ENCODE assay signal across 21 cellular contexts in the genomic region with DNA sequence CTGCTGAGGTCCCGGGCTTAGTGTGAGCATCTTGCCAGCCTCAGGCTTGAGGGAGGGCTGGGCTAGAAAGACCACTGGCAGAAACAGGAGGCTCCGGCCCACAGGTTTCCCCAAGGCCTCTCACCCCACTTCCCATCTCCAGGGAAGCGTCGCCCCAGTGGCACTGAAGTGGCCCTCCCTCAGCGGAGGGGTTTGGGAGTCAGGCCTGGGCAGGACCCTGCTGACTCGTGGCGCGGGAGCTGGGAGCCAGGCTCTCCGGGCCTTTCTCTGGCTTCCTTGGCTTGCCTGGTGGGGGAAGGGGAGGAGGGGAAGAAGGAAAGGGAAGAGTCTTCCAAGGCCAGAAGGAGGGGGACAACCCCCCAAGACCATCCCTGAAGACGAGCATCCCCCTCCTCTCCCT. TPM values are rescaled to one million over a fixed set of nuclear protein-coding genes. Genes with fewer than 3 reads are reported as not detected.
"Had no signal": no experiment of that assay in that cellular context is flagged by ENCODE, and none has a peak within 500 bp of the region (broad histone marks: within the 10 kb centered on the region; RNA-seq: fewer than 3 reads in every experiment).

No MANE protein-coding gene starts in this region.

- H3K27me3 ChIP-seq: adrenal gland had no signal

- DNase-seq: activated CD4-positive, alpha-beta T cell treated with anti-CD3 and anti-CD28 coated beads for 1 hour; activated CD4-positive, alpha-beta T cell treated with anti-CD3 and anti-CD28 coated beads, Interleukin-2, amount 10 ng/mL, durations not matched to agents 24 days and 14 days; activated CD4-positive, alpha-beta T cell treated with anti-CD3 and anti-CD28 coated beads, Interleukin-2, amount 50 U/mL, for 48 hours; activated CD8-positive, alpha-beta memory T cell treated with anti-CD3 and anti-CD28 coated beads for 24 hours; activated gamma-delta T cell treated with Interleukin-2 at 50 U/mL for 16 hours; activated naive CD4-positive, alpha-beta T cell treated with anti-CD3 and anti-CD28 coated beads, Interleukin-2, amount 50 U/mL, for 16 hours; activated naive CD8-positive, alpha-beta T cell treated with anti-CD3 and anti-CD28 coated beads, Interleukin-2, amount 10 ng/mL, durations not matched to agents 7 days and 5 days; activated T-cell treated with anti-CD3 and anti-CD28 coated beads, Interleukin-2, amount 50 U/mL, for 72 hours; adrenal gland; anterior cingulate cortex; caudate nucleus; NCI-H1436 treated with DMSO at 0.1 percent for 48 hours; NCI-H187; NCI-H2081; NCI-H510A treated with DMSO at 0.1 percent for 48 hours; NCI-H69; SIG-M5; T-helper 17 cell; T-helper 9 cell had no signal

- H3K4me3 Mint-ChIP-seq: activated CD4-positive, alpha-beta T cell treated with anti-CD3 and anti-CD28 coated beads, Interleukin-2, amount 10 ng/mL, durations not matched to agents 24 days and 14 days; activated naive CD8-positive, alpha-beta T cell treated with anti-CD3 and anti-CD28 coated beads, Interleukin-2, amount 10 ng/mL, durations not matched to agents 7 days and 5 days; activated T-cell treated with anti-CD3 and anti-CD28 coated beads, Interleukin-2, amount 50 U/mL, for 72 hours; T-helper 17 cell; WTC11 had no signal

- H3K27ac Mint-ChIP-seq: activated CD4-positive, alpha-beta T cell treated with anti-CD3 and anti-CD28 coated beads, Interleukin-2, amount 10 ng/mL, durations not matched to agents 24 days and 14 days; activated naive CD8-positive, alpha-beta T cell treated with anti-CD3 and anti-CD28 coated beads, Interleukin-2, amount 10 ng/mL, durations not matched to agents 7 days and 5 days; activated T-cell treated with anti-CD3 and anti-CD28 coated beads, Interleukin-2, amount 50 U/mL, for 72 hours; activated T-helper 2 cell treated with anti-CD3 and anti-CD28 coated beads, Interferon-gamma antibody, Interleukin-2, Interleukin-4, amounts not matched to agents 10 μg/mL and 5 μg/mL and 100 μg/mL, durations not matched to agents 14 hours and 24 hours and 36 hours; T-helper 17 cell; WTC11 had no signal

- H3K9me3 ChIP-seq: adrenal gland had no signal

- H3K27ac ChIP-seq: adrenal gland had no signal

- H3K36me3 ChIP-seq: adrenal gland had no signal

- H3K27me3 Mint-ChIP-seq: T-helper 17 cell had no signal

- H3K9me3 Mint-ChIP-seq: activated CD4-positive, alpha-beta T cell treated with anti-CD3 and anti-CD28 coated beads, Interleukin-2, amount 10 ng/mL, durations not matched to agents 24 days and 14 days; activated naive CD8-positive, alpha-beta T cell treated with anti-CD3 and anti-CD28 coated beads, Interleukin-2, amount 10 ng/mL, durations not matched to agents 7 days and 5 days; activated T-cell treated with anti-CD3 and anti-CD28 coated beads, Interleukin-2, amount 50 U/mL, for 72 hours; activated T-helper 2 cell treated with anti-CD3 and anti-CD28 coated beads, Interferon-gamma antibody, Interleukin-2, Interleukin-4, amounts not matched to agents 10 μg/mL and 5 μg/mL and 100 μg/mL, durations not matched to agents 14 hours and 24 hours and 36 hours; WTC11 had no signal

- H3K4me3 ChIP-seq: adrenal gland had no signal

- ATAC-seq: activated T-cell treated with anti-CD3 and anti-CD28 coated beads, Interleukin-2, amount 50 U/mL, for 72 hours; T-helper 17 cell; WTC11 had no signal

- H3K36me3 Mint-ChIP-seq: WTC11 had no signal

RNA-seq across cellular contexts. Expression of a gene that starts 7.2 kb away (rescaled TPM):
- total RNA-seq: activated CD4-positive, alpha-beta T cell treated with anti-CD3 and anti-CD28 coated beads, Interleukin-2, amount 10 ng/mL, durations not matched to agents 24 days and 14 days; activated T-helper 2 cell treated with anti-CD3 and anti-CD28 coated beads, Interferon-gamma antibody, Interleukin-2, Interleukin-4, amounts not matched to agents 10 μg/mL and 5 μg/mL and 100 μg/mL, durations not matched to agents 14 hours and 24 hours and 36 hours; adrenal gland had no signal
- polyA plus RNA-seq: adrenal gland had no signal
